Comparison of ENCODE assay signal across 8 cellular contexts in the genomic region with DNA sequence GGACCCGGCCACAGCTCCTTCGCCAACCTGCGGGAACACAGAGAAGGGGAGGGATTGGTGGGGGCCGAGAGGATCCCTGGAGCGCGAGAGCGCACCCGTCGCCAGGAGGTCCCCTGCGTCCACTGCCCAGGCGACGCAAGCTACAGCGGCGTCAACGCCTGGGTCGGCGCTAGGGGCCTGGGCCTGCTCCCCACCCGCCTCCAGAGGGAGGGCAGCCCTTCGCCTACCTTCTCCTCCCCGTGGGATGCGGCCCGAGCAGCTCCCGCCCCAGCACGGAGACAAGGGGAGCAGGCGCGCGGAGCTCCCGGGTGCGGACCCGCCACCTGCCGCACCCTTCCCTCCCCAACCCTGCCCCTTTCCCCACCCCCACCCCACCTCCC.
A peak's percentile ranks its signal among the peaks of the same experiment; 100 is the strongest.
DNase-seq lines count a peak whose midpoint lies in the region; ATAC-seq, FAIRE-seq and TF ChIP-seq lines count a peak whose summit lies in the region.

No MANE protein-coding gene starts in this region.

- H3F3A ChIP-seq in GM23248 (ENCODE audit: insufficient read depth), result no peaks in the 10 kb centered on the region

- DNase-seq in GM23248, result peak; percentile 24
- no peak for DNase-seq in foreskin keratinocyte
- no peak for DNase-seq in psoas muscle
- no peak for DNase-seq in NCI-H345 treated with DMSO at 0.1 percent for 48 hours (lab: John Stamatoyannopoulos, UW; ENCODE audit: unreplicated experiment)
- no peak for DNase-seq in urothelium cell line (ENCODE audit: low spot score)
- no peak for DNase-seq in NCI-H446 treated with DMSO at 0.1 percent for 48 hours (lab: John Stamatoyannopoulos, UW)

- H2AFZ ChIP-seq in GM23248, result no peak overlapping the region

- 9 to 16% methylated on average over 6 to 31 of the region's 31 CpGs for WGBS in GM23248 (ENCODE audit: low coverage in 1 of 2, low lambda C conversion rate in 2 of 2, missing lambda C conversion rate in 2 of 2), 2 experiments
- WGBS in psoas muscle, 3 donors, result 42 to 74% (median 62%) methylated on average over 15 to 31 of the region's 31 CpGs

- H3K4me1 ChIP-seq in GM23248 (ENCODE audit: insufficient read depth) (peaks cover 16% of the 10 kb centered on the region), foreskin keratinocyte (no peaks in the 10 kb centered on the region), psoas muscle (peaks cover 8% of the 10 kb centered on the region)

- H3K36me3 Mint-ChIP-seq in T-helper 1 cell treated with Interleukin-12 subunit alpha and Interleukin-12 subunit beta and Interleukin-4 antibody, amounts not matched to agents 30 μg/mL and 1 μg/mL, for 36 hours (ENCODE audit: low read depth), result peaks cover 5% of the 10 kb centered on the region

- no peak for TF ChIP-seq CTCF in foreskin keratinocyte (conservative IDR thresholded peaks at IDR 0.05)
- no peak for TF ChIP-seq CTCF in psoas muscle (IDR thresholded peaks at IDR 0.05)

- H3K79me2 ChIP-seq in GM23248 (ENCODE audit: insufficient read depth), result no peaks in the 10 kb centered on the region

- peak overlapping the region; percentile 52 for H3K4me2 ChIP-seq in GM23248 (ENCODE audit: unreplicated experiment)

- H3K9me2 ChIP-seq in GM23248 (ENCODE audit: insufficient read depth), result no peaks in the 10 kb centered on the region

- H3K27ac Mint-ChIP-seq in T-helper 1 cell treated with Interleukin-12 subunit alpha and Interleukin-12 subunit beta and Interleukin-4 antibody, amounts not matched to agents 30 μg/mL and 1 μg/mL, for 36 hours, result peak overlapping the region; percentile 76

- intact Hi-C loops in psoas muscle (cut with DNase I), result no loop called here

- peaks cover 9% of the 10 kb centered on the region for H3K27me3 Mint-ChIP-seq in T-helper 1 cell treated with Interleukin-12 subunit alpha and Interleukin-12 subunit beta and Interleukin-4 antibody, amounts not matched to agents 30 μg/mL and 1 μg/mL, for 36 hours (ENCODE audit: low read depth)

- no peak overlapping the region for H3K27ac ChIP-seq in GM23248
- H3K27ac ChIP-seq in foreskin keratinocyte, result no peak overlapping the region
- peak overlapping the region; percentile 36 for H3K27ac ChIP-seq in psoas muscle

- H3K36me3 ChIP-seq in GM23248 (ENCODE audit: low read depth) (no peaks in the 10 kb centered on the region), psoas muscle (ENCODE audit: insufficient read depth in 1 of 2, low read depth in 1 of 2) (peaks cover 0 to 25% of the 10 kb centered on the region in 2 donors)

- in situ Hi-C loops in GM23248 (cut with MboI), result no loop called here

- peaks cover 30% of the 10 kb centered on the region for H3K4me1 Mint-ChIP-seq in T-helper 1 cell treated with Interleukin-12 subunit alpha and Interleukin-12 subunit beta and Interleukin-4 antibody, amounts not matched to agents 30 μg/mL and 1 μg/mL, for 36 hours (ENCODE audit: low read depth)

- no peaks in the 10 kb centered on the region for H3K9me3 Mint-ChIP-seq in T-helper 1 cell treated with Interleukin-12 subunit alpha and Interleukin-12 subunit beta and Interleukin-4 antibody, amounts not matched to agents 30 μg/mL and 1 μg/mL, for 36 hours

- no peak for FAIRE-seq in urothelium cell line (lab: Jason Lieb, UNC)

- H4K20me1 ChIP-seq in GM23248 (ENCODE audit: insufficient read depth), result no peaks in the 10 kb centered on the region

- H3K27me3 ChIP-seq in GM23248 (replicated peaks; ENCODE audit: insufficient read depth), result peaks cover 21% of the 10 kb centered on the region
- peaks cover 21% of the 10 kb centered on the region for H3K27me3 ChIP-seq in foreskin keratinocyte
- peaks cover 0 to 2% (median 0%) of the 10 kb centered on the region in 3 donors for H3K27me3 ChIP-seq in psoas muscle (ENCODE audit: insufficient read depth in 3 of 3, low read length in 2 of 3)

- H3K4me3 ChIP-seq in GM23248, result peak overlapping the region; percentile 44; the same call in 1 of the 2 replicates
- H3K4me3 ChIP-seq in psoas muscle, result peak overlapping the region; percentile 58

- H3K9me3 ChIP-seq in GM23248 (ENCODE audit: low read depth) (no peaks in the 10 kb centered on the region), psoas muscle (no peaks in the 10 kb centered on the region)

- peak; percentile 1 for ATAC-seq in foreskin keratinocyte
- no peak for ATAC-seq in psoas muscle
- ATAC-seq in HG03159 (IDR thresholded peaks at IDR 0.05; ENCODE audit: unreplicated experiment), result no peak

- H3K4me3 Mint-ChIP-seq in T-helper 1 cell treated with Interleukin-12 subunit alpha and Interleukin-12 subunit beta and Interleukin-4 antibody, amounts not matched to agents 30 μg/mL and 1 μg/mL, for 36 hours, result peak overlapping the region; percentile 79

- no peak overlapping the region for H3K9ac ChIP-seq in GM23248
